8 cellular contexts compared by ENCODE assay signal in genomic region chr17:75784473-75785015, GRCh38. TPM values are rescaled to one million over a fixed set of nuclear protein-coding genes. Genes with fewer than 3 reads are reported as not detected.
DNase-seq lines count a peak whose midpoint lies in the region; ATAC-seq and TF ChIP-seq lines count a peak whose summit lies in the region.

TSS of gene UNK (plus strand) at chr17:75784806. CDS start at chr17:75784881, 75 bp downstream.

- peaks cover 22% of the 10 kb centered on the region for H3K79me2 ChIP-seq in parathyroid adenoma

- intact Hi-C loops in adrenal gland (cut with DNase I), result no loop called here
- intact Hi-C loops in cardiac septum (cut with DNase I), result loop anchor here (1.0 to 5.0 kb wide), 3 partner anchors 43 to 93 kb away; partner anchors contain the start of gene WBP2
- intact Hi-C loops in thyroid gland (cut with DNase I), result no loop called here

- H3K4me1 ChIP-seq in adrenal gland (replicated peaks in 1 of 2) (peaks cover 4 to 35% of the 10 kb centered on the region in 2 donors), parathyroid adenoma (peaks cover 24% of the 10 kb centered on the region), thyroid gland (peaks cover 22 to 38% of the 10 kb centered on the region in 2 donors)

- 0 to 2% (median 1%) methylated on average over 9 to 45 of the region's 45 CpGs for WGBS in adrenal gland, 4 donors
- WGBS in thyroid gland, 2 donors, result 1% methylated on average over 20 to 24 of the region's 45 CpGs

- peak within 1 kb of the TSS; percentile 80 for H3K4me3 Mint-ChIP-seq in T-helper 1 cell treated with Interleukin-12 subunit alpha and Interleukin-12 subunit beta and Interleukin-4 antibody, amounts not matched to agents 30 μg/mL and 1 μg/mL, for 36 hours

- peaks cover 15% of the 10 kb centered on the region for H3K36me3 Mint-ChIP-seq in T-helper 1 cell treated with Interleukin-12 subunit alpha and Interleukin-12 subunit beta and Interleukin-4 antibody, amounts not matched to agents 30 μg/mL and 1 μg/mL, for 36 hours (ENCODE audit: low read depth)

- TF ChIP-seq POLR2A in adrenal gland (IDR thresholded peaks at IDR 0.05) (peak; percentile 63 to 84), thyroid gland (IDR thresholded peaks at IDR 0.05) (peak; percentile 40 to 83)

- H3K4me1 Mint-ChIP-seq in T-helper 1 cell treated with Interleukin-12 subunit alpha and Interleukin-12 subunit beta and Interleukin-4 antibody, amounts not matched to agents 30 μg/mL and 1 μg/mL, for 36 hours (ENCODE audit: low read depth), result peaks cover 35% of the 10 kb centered on the region

- peak within 1 kb of the TSS; percentile 95 for H3K27ac Mint-ChIP-seq in T-helper 1 cell treated with Interleukin-12 subunit alpha and Interleukin-12 subunit beta and Interleukin-4 antibody, amounts not matched to agents 30 μg/mL and 1 μg/mL, for 36 hours

- H3K4me3 ChIP-seq in GM12875 (ENCODE audit: low read depth, low read length) (peak within 1 kb of the TSS; percentile 78), adrenal gland (peak within 1 kb of the TSS; percentile 29 to 61 (median 52)), parathyroid adenoma (ENCODE audit: low read depth, low read length) (peak within 1 kb of the TSS; percentile 82), thyroid gland (replicated peaks in 1 of 3) (peak within 1 kb of the TSS; percentile 0 to 51 (median 30))

- peak within 1 kb of the TSS; percentile 83 for H2AFZ ChIP-seq in parathyroid adenoma

- H3K27me3 Mint-ChIP-seq in T-helper 1 cell treated with Interleukin-12 subunit alpha and Interleukin-12 subunit beta and Interleukin-4 antibody, amounts not matched to agents 30 μg/mL and 1 μg/mL, for 36 hours (ENCODE audit: low read depth), result no peaks in the 10 kb centered on the region

- peak within 1 kb of the TSS; percentile 88 to 100 (median 98) for H3K27ac ChIP-seq in adrenal gland
- peak within 1 kb of the TSS; percentile 98 for H3K27ac ChIP-seq in parathyroid adenoma
- H3K27ac ChIP-seq in thyroid gland, result peak within 1 kb of the TSS; percentile 98 to 100 (median 100)

- H3K36me3 ChIP-seq in adrenal gland (replicated peaks in 1 of 2) (no peaks in the 10 kb centered on the region), parathyroid adenoma (ENCODE audit: control insufficient read depth, insufficient read depth, low read length) (no peaks in the 10 kb centered on the region), thyroid gland (no peaks in the 10 kb centered on the region)

- DNase-seq in NCI-H1694 treated with DMSO at 0.1 percent for 48 hours (lab: John Stamatoyannopoulos, UW), result peak; percentile 98
- DNase-seq in adrenal gland, result peak; percentile 97 to 100 (median 99)
- DNase-seq in cardiac septum (ENCODE audit: low spot score), result peak; percentile 99
- DNase-seq in thyroid gland, result peak; percentile 98

- H3K9ac ChIP-seq in parathyroid adenoma, result peak within 1 kb of the TSS; percentile 64

- no peaks in the 10 kb centered on the region for H3K9me3 ChIP-seq in adrenal gland (replicated peaks in 1 of 3)
- no peaks in the 10 kb centered on the region for H3K9me3 ChIP-seq in parathyroid adenoma (ENCODE audit: control insufficient read depth, low read length)
- no peaks in the 10 kb centered on the region for H3K9me3 ChIP-seq in thyroid gland

- H3K27me3 ChIP-seq in adrenal gland (no peaks in the 10 kb centered on the region), parathyroid adenoma (ENCODE audit: control insufficient read depth, insufficient read depth, low read length) (no peaks in the 10 kb centered on the region), thyroid gland (no peaks in the 10 kb centered on the region)

- H3K4me2 ChIP-seq in parathyroid adenoma (ENCODE audit: low read length), result peak within 1 kb of the TSS; percentile 96

- TF ChIP-seq CTCF in GM12875 (IDR thresholded peaks at IDR 0.05; ENCODE audit: borderline replicate concordance, insufficient read depth, low read depth, low read length) (no peak), adrenal gland (IDR thresholded peaks at IDR 0.05) (peak in 3 of 6 experiments; percentile 4 to 15 (median 11)), parathyroid adenoma (IDR thresholded peaks at IDR 0.05) (no peak), thyroid gland (IDR thresholded peaks at IDR 0.05) (peak in 2 of 6 experiments; percentile 18 to 26)

- H3K9me3 Mint-ChIP-seq in T-helper 1 cell treated with Interleukin-12 subunit alpha and Interleukin-12 subunit beta and Interleukin-4 antibody, amounts not matched to agents 30 μg/mL and 1 μg/mL, for 36 hours, result no peaks in the 10 kb centered on the region

- peak; percentile 42 for ATAC-seq in HG02938 (IDR thresholded peaks at IDR 0.05; ENCODE audit: unreplicated experiment)

RNA-seq across cellular contexts. Expression of gene UNK, which starts in this region (rescaled TPM):
- 10 to 100 TPM; 15.1 to 35.5 (median 24.6) TPM for total RNA-seq in adrenal gland
- 10 to 100 TPM; 13.6 to 45.9 (median 19.0) TPM for polyA plus RNA-seq in adrenal gland
- total RNA-seq in cardiac septum, result 16.8 TPM
- total RNA-seq in thyroid gland, result 10 to 100 TPM; 32.5 to 61.4 (median 47.9) TPM

Comparison
In these comparisons a context has a peak if more than half of its experiments do, and no peak if none do; other contexts are left out.
1. Peak in every context shown above with its lines: DNase-seq, ATAC-seq, H3K4me3 ChIP-seq and H3K27ac ChIP-seq.
2. H3K4me3 ChIP-seq: peak in every context shown above with its lines; median percentile 82 in parathyroid adenoma; 78 in GM12875; 52 in adrenal gland; 30 in thyroid gland.